Comparison of ENCODE assay signal across 18 cellular contexts in the genomic region with DNA sequence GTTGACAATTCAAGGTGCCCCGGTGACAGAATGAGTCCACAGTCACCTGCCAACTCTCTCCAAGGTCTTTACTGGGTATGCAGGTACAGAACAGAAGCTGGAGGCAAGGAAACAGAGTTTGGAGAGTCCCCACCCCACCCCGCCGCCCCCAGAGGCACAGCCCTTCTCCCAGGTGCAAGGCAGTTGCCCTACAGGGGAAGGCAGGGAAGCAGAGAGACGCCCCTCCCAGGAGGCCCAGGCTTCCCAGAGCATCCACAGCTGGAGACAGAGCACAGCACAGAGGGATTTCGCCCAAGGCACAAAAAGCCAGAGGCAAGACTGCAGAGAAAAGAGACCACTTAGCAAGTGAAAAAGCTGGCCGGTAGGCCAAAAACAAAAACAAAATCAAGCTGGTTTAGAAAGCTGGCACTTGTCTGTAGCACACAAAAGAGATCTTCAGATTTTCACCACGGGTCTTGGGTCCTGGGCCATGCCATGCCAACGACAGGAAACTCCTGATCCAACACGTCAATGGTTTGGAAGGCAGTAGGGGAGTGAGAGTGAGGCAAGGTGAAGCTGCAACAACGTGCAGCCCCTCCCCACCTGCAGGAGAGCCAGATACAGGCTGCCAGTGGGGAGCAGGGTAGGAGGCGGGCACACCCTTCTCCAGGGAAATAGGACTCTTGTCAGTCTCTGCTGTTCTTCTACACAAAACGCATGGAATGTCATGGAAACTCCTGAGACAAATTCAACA.
DNase-seq lines count a peak whose midpoint lies in the region; ATAC-seq and TF ChIP-seq lines count a peak whose summit lies in the region.
"Had no signal": no experiment of that assay in that cellular context is flagged by ENCODE, and none has a peak within 500 bp of the region (broad histone marks: within the 10 kb centered on the region; RNA-seq: fewer than 3 reads in every experiment).

No MANE protein-coding gene starts in this region.

- no peaks in the 10 kb centered on the region for H3K27me3 Mint-ChIP-seq in brain
- no peaks in the 10 kb centered on the region for H3K27me3 Mint-ChIP-seq in naive thymus-derived CD8-positive, alpha-beta T cell

- no peak overlapping the region for H3K4me3 Mint-ChIP-seq in brain
- H3K4me3 Mint-ChIP-seq in naive thymus-derived CD8-positive, alpha-beta T cell: peak overlapping the region in 1 of 10 donors; percentile 61
- H3K4me3 Mint-ChIP-seq: activated T-helper 1 cell treated with anti-CD3 and anti-CD28 coated beads, Interleukin-12 subunit alpha, Interleukin-12 subunit beta, Interleukin-2, Interleukin-4 antibody, amounts not matched to agents 30 ng/mL and 10 ng/mL and 1 ng/mL, durations not matched to agents 14 hours and 24 hours and 36 hours had no signal

- H3K9ac ChIP-seq in BLaER1 (no peak overlapping the region), GM23248 (no peak overlapping the region)

- H2AFZ ChIP-seq in GM23248: no peak overlapping the region

- POLR2A ChIA-PET in naive thymus-derived CD8-positive, alpha-beta T cell (lab: Charles Lee): no interaction called here

- no peak for ATAC-seq in naive thymus-derived CD8-positive, alpha-beta T cell
- ATAC-seq in HG03135 (IDR thresholded peaks at IDR 0.05; ENCODE audit: unreplicated experiment): no peak

- H3F3A ChIP-seq in GM23248 (ENCODE audit: insufficient read depth): peaks cover 85% of the 10 kb centered on the region

- peaks cover 82% of the 10 kb centered on the region for H3K79me2 ChIP-seq in GM23248 (ENCODE audit: insufficient read depth)

- H3K9me2 ChIP-seq in GM23248 (ENCODE audit: insufficient read depth): no peaks in the 10 kb centered on the region

- peaks cover 56% of the 10 kb centered on the region for H3K4me1 ChIP-seq in BLaER1
- H3K4me1 ChIP-seq in GM23248 (ENCODE audit: insufficient read depth): peaks cover 75% of the 10 kb centered on the region

- DNase-seq in GM23248 (no peak), NCI-H1436 treated with DMSO at 0.1 percent for 48 hours (lab: John Stamatoyannopoulos, UW) (no peak), HuH-7.5 (ENCODE audit: low spot score) (no peak), SHP77 treated with DMSO at 0.1 percent for 48 hours (lab: John Stamatoyannopoulos, UW) (no peak)
- no peak for DNase-seq in naive thymus-derived CD8-positive, alpha-beta T cell
- DNase-seq: amygdala, HCEC 1CT, kidney, mesendoderm, NCI-H1092, NCI-H69, SHP77 had no signal

- H3K27me3 ChIP-seq in BLaER1: no peaks in the 10 kb centered on the region
- H3K27me3 ChIP-seq in GM23248 (replicated peaks; ENCODE audit: insufficient read depth): no peaks in the 10 kb centered on the region
- H3K27me3 ChIP-seq: right atrium auricular region had no signal

- H3K27ac ChIP-seq in BLaER1: no peak overlapping the region
- peak overlapping the region; percentile 99 for H3K27ac ChIP-seq in GM23248

- H3K4me1 Mint-ChIP-seq in brain: peaks cover 95% of the 10 kb centered on the region
- peaks cover 21 to 38% (median 37%) of the 10 kb centered on the region in 4 donors for H3K4me1 Mint-ChIP-seq in naive thymus-derived CD8-positive, alpha-beta T cell

- H3K4me2 ChIP-seq in BLaER1 (0 out of 2 replicates have a peak overlapping the region, but pooled peaks have one; percentile 5), GM23248 (ENCODE audit: unreplicated experiment) (no peak overlapping the region)

- H3K4me3 ChIP-seq in BLaER1 (no peak overlapping the region), GM23248 (no peak overlapping the region)
- H3K4me3 ChIP-seq: right atrium auricular region had no signal

- H3K9me3 ChIP-seq in BLaER1 (peaks cover 6% of the 10 kb centered on the region; the same call in 1 of the 2 replicates), GM23248 (ENCODE audit: low read depth) (no peaks in the 10 kb centered on the region)
- H3K9me3 ChIP-seq: right atrium auricular region had no signal

- H4K20me1 ChIP-seq in BLaER1 (no peaks in the 10 kb centered on the region), GM23248 (ENCODE audit: insufficient read depth) (no peaks in the 10 kb centered on the region)

- H3K36me3 ChIP-seq in BLaER1 (peaks cover 16% of the 10 kb centered on the region), GM23248 (ENCODE audit: low read depth) (peaks cover 47% of the 10 kb centered on the region)
- H3K36me3 ChIP-seq: right atrium auricular region had no signal

- no peaks in the 10 kb centered on the region for H3K9me3 Mint-ChIP-seq in brain
- no peaks in the 10 kb centered on the region for H3K9me3 Mint-ChIP-seq in naive thymus-derived CD8-positive, alpha-beta T cell
- H3K9me3 Mint-ChIP-seq: activated T-helper 1 cell treated with anti-CD3 and anti-CD28 coated beads, Interleukin-12 subunit alpha, Interleukin-12 subunit beta, Interleukin-2, Interleukin-4 antibody, amounts not matched to agents 30 ng/mL and 10 ng/mL and 1 ng/mL, durations not matched to agents 14 hours and 24 hours and 36 hours; T-helper 1 cell treated with Interleukin-12 subunit alpha and Interleukin-12 subunit beta and Interleukin-4 antibody, amounts not matched to agents 30 μg/mL and 1 μg/mL, for 36 hours had no signal

- 78 to 84% methylated on average over 12 of the region's 12 CpGs for WGBS in GM23248 (ENCODE audit: low coverage in 1 of 2, low lambda C conversion rate in 2 of 2, missing lambda C conversion rate in 2 of 2), 2 experiments

- H3K36me3 Mint-ChIP-seq in brain: peaks cover 66% of the 10 kb centered on the region
- H3K36me3 Mint-ChIP-seq in naive thymus-derived CD8-positive, alpha-beta T cell: peaks cover 0 to 16% (median 7%) of the 10 kb centered on the region in 3 donors

- peak overlapping the region in 4 of 5 experiments; percentile 27 to 62 (median 58) for H3K27ac Mint-ChIP-seq in brain
- peak overlapping the region in 7 of 10 donors; percentile 25 to 95 (median 65) for H3K27ac Mint-ChIP-seq in naive thymus-derived CD8-positive, alpha-beta T cell
- H3K27ac Mint-ChIP-seq: activated T-helper 1 cell treated with anti-CD3 and anti-CD28 coated beads, Interleukin-12 subunit alpha, Interleukin-12 subunit beta, Interleukin-2, Interleukin-4 antibody, amounts not matched to agents 30 ng/mL and 10 ng/mL and 1 ng/mL, durations not matched to agents 14 hours and 24 hours and 36 hours; T-helper 1 cell treated with Interleukin-12 subunit alpha and Interleukin-12 subunit beta and Interleukin-4 antibody, amounts not matched to agents 30 μg/mL and 1 μg/mL, for 36 hours had no signal

- in situ Hi-C loops in GM23248 (cut with MboI): no loop called here

- no peak for TF ChIP-seq CTCF in brain (conservative IDR thresholded peaks at IDR 0.05)
